20 cellular contexts compared by ENCODE assay signal in genomic region chr2:135299165-135299564, GRCh38.
DNase-seq lines count a peak whose midpoint lies in the region; ATAC-seq, FAIRE-seq and TF ChIP-seq lines count a peak whose summit lies in the region.
"Had no signal": no experiment of that assay in that cellular context is flagged by ENCODE, and none has a peak within 500 bp of the region (broad histone marks: within the 10 kb centered on the region; RNA-seq: fewer than 3 reads in every experiment).

No MANE protein-coding gene starts in this region.

- peaks cover 42% of the 10 kb centered on the region for H3K36me3 Mint-ChIP-seq in neural crest cell (ENCODE audit: low read depth)
- peaks cover 31 to 50% of the 10 kb centered on the region in 2 donors for H3K36me3 Mint-ChIP-seq in stimulated activated naive B cell treated with anti-CD40 and anti-IgM and Interleukin-4, amounts not matched to agents 10 μg/mL and 1 μg/mL and 100 μg/mL, for 72 hours

- H3K27me3 ChIP-seq in bronchial epithelial cell (ENCODE audit: control insufficient read depth, insufficient read depth, low read length) = no peaks in the 10 kb centered on the region
- H3K27me3 ChIP-seq: SJSA1 had no signal

- H3K27ac Mint-ChIP-seq in neural crest cell (ENCODE audit: unreplicated experiment) = peak overlapping the region; percentile 81
- no peak overlapping the region for H3K27ac Mint-ChIP-seq in stimulated activated naive B cell treated with anti-CD40 and anti-IgM and Interleukin-4, amounts not matched to agents 10 μg/mL and 1 μg/mL and 100 μg/mL, for 72 hours
- H3K27ac Mint-ChIP-seq: CD4-positive, CD25-positive, alpha-beta regulatory T cell had no signal

- peaks cover 18% of the 10 kb centered on the region for H3K9me3 Mint-ChIP-seq in neural crest cell
- peaks cover 16 to 27% of the 10 kb centered on the region in 2 donors for H3K9me3 Mint-ChIP-seq in stimulated activated naive B cell treated with anti-CD40 and anti-IgM and Interleukin-4, amounts not matched to agents 10 μg/mL and 1 μg/mL and 100 μg/mL, for 72 hours

- H3K4me3 ChIP-seq in bronchial epithelial cell (ENCODE audit: low read depth, low read length) = no peak overlapping the region
- H3K4me3 ChIP-seq: SJSA1 had no signal

- FAIRE-seq in bronchial epithelial cell (lab: Jason Lieb, UNC) = no peak
- no peak for FAIRE-seq in GM12891 (lab: Jason Lieb, UNC)
- FAIRE-seq: G401.6, HepG2 had no signal

- TF ChIP-seq CTCF in bronchial epithelial cell (IDR thresholded peaks at IDR 0.05; ENCODE audit: insufficient read depth, low read length, severe bottlenecking) (no peak), neural crest cell (conservative IDR thresholded peaks at IDR 0.05) (no peak)

- no peak for TF ChIP-seq POLR2A in GM12891 (IDR thresholded peaks at IDR 0.05; ENCODE audit: low read depth, low read length)

- H3K4me1 Mint-ChIP-seq in neural crest cell = peaks cover 5% of the 10 kb centered on the region
- H3K4me1 Mint-ChIP-seq in stimulated activated naive B cell treated with anti-CD40 and anti-IgM and Interleukin-4, amounts not matched to agents 10 μg/mL and 1 μg/mL and 100 μg/mL, for 72 hours = no peaks in the 10 kb centered on the region
- H3K4me1 Mint-ChIP-seq: CD4-positive, CD25-positive, alpha-beta regulatory T cell had no signal

- ATAC-seq in HG03571 (IDR thresholded peaks at IDR 0.05; ENCODE audit: unreplicated experiment) = no peak
- ATAC-seq in stimulated activated naive B cell treated with anti-CD40 and anti-IgM and Interleukin-4, amounts not matched to agents 10 μg/mL and 1 μg/mL and 100 μg/mL, for 72 hours (replicated peaks) = no peak
- ATAC-seq: HepG2 had no signal

- peak; percentile 1 for DNase-seq in EH (ENCODE audit: low read depth)
- peak; percentile 96 for DNase-seq in NCI-H82 (lab: John Stamatoyannopoulos, UW)
- peak; percentile 42 for DNase-seq in bronchial epithelial cell (ENCODE audit: low read depth)
- DNase-seq in neural crest cell (ENCODE audit: low read depth, low spot score) = no peak
- no peak for DNase-seq in GM12891 (ENCODE audit: insufficient read length, low spot score)
- DNase-seq in stimulated activated naive B cell treated with anti-CD40 and anti-IgM and Interleukin-4, amounts not matched to agents 10 μg/mL and 1 μg/mL and 100 μg/mL, for 72 hours = no peak
- DNase-seq: ACHN; Caco-2; CD4-positive, CD25-positive, alpha-beta regulatory T cell; DMS53; GOT3; MM.1S; NCI-H1092 treated with DMSO at 0.1 percent for 48 hours; NCI-H2107; NCI-H526 treated with DMSO at 0.1 percent for 48 hours; SW 1271 had no signal

- H3K4me3 Mint-ChIP-seq in neural crest cell = no peak overlapping the region
- H3K4me3 Mint-ChIP-seq in stimulated activated naive B cell treated with anti-CD40 and anti-IgM and Interleukin-4, amounts not matched to agents 10 μg/mL and 1 μg/mL and 100 μg/mL, for 72 hours = no peak overlapping the region
- H3K4me3 Mint-ChIP-seq: CD4-positive, CD25-positive, alpha-beta regulatory T cell had no signal

- no peaks in the 10 kb centered on the region for H3K36me3 ChIP-seq in bronchial epithelial cell (ENCODE audit: control insufficient read depth, insufficient read depth, low read length)
- H3K36me3 ChIP-seq: SJSA1 had no signal

- H3K27me3 Mint-ChIP-seq in neural crest cell (ENCODE audit: low read depth) = no peaks in the 10 kb centered on the region
- H3K27me3 Mint-ChIP-seq in stimulated activated naive B cell treated with anti-CD40 and anti-IgM and Interleukin-4, amounts not matched to agents 10 μg/mL and 1 μg/mL and 100 μg/mL, for 72 hours = no peaks in the 10 kb centered on the region
- H3K27me3 Mint-ChIP-seq: CD4-positive, CD25-positive, alpha-beta regulatory T cell had no signal

TF ChIP-seq in GM12891, 5 proteins besides CTCF, POLR2A, EP300 and RAD21:
- TF ChIP-seq SPI1 (IDR thresholded peaks at IDR 0.05; ENCODE audit: low read depth, low read length) (no peak), PAX5 (IDR thresholded peaks at IDR 0.05; ENCODE audit: insufficient read depth, low read length, severe bottlenecking) (no peak), TAF1 (IDR thresholded peaks at IDR 0.05; ENCODE audit: low read depth, low read length) (no peak), POU2F2 (IDR thresholded peaks at IDR 0.05; ENCODE audit: low read depth, low read length) (no peak), POLR2AphosphoS5 (IDR thresholded peaks at IDR 0.05; ENCODE audit: low read depth, low read length) (no peak)

Comparison
In these comparisons a context has a peak if more than half of its experiments do, and no peak if none do; other contexts are left out.
1. DNase-seq: peak in EH (single experiment), NCI-H82 (single experiment) and bronchial epithelial cell (single experiment); none in neural crest cell (single experiment), GM12891 (single experiment) and stimulated activated naive B cell treated with anti-CD40 and anti-IgM and Interleukin-4, amounts not matched to agents 10 μg/mL and 1 μg/mL and 100 μg/mL, for 72 hours (single experiment).